10 cellular contexts compared by ENCODE assay signal in the genomic region with DNA sequence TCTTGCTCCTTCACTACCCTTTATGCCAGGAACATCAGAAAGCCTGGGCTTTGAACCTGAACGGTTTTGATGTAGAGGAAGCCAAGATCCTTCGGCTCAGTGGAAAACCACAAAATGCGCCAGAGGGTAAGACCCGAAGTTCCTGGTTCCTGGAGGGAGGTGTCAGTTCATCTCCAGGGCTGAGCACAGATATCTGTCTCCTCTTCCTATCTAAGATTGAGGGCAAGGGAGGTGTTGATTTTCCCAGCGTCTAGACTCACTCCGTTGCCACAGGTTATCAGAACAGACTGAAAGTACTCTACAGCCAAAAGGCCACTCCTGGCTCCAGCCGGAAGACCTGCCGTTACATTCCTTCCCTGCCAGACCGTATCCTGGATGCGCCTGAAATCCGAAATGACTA. TPM values are rescaled to one million over a fixed set of nuclear protein-coding genes. Genes with fewer than 3 reads are reported as not detected.
DNase-seq lines count a peak whose midpoint lies in the region; ATAC-seq, FAIRE-seq and TF ChIP-seq lines count a peak whose summit lies in the region.
"Had no signal": no experiment of that assay in that cellular context is flagged by ENCODE, and none has a peak within 500 bp of the region (broad histone marks: within the 10 kb centered on the region; RNA-seq: fewer than 3 reads in every experiment).

No MANE protein-coding gene starts in this region.

- FAIRE-seq in D721Med (lab: Jason Lieb, UNC), result no peak

- no peak for ATAC-seq in gastroesophageal sphincter

- H3K27ac Mint-ChIP-seq in Calu3 (ENCODE audit: unreplicated experiment) (peak overlapping the region; percentile 88), nephron progenitor cell (peak overlapping the region; percentile 87)

- H3K4me1 Mint-ChIP-seq in Calu3 (ENCODE audit: low read depth, unreplicated experiment) (peaks cover 40% of the 10 kb centered on the region), nephron progenitor cell (peaks cover 53% of the 10 kb centered on the region)

- H3K27ac ChIP-seq in gastroesophageal sphincter, result peak overlapping the region in 1 of 4 donors; percentile 94
- H3K27ac ChIP-seq: uterus had no signal

- TF ChIP-seq POLR2A in gastroesophageal sphincter (IDR thresholded peaks at IDR 0.05), result no peak

- H3K9me3 Mint-ChIP-seq in Calu3 (ENCODE audit: low read depth, unreplicated experiment) (no peaks in the 10 kb centered on the region), nephron progenitor cell (no peaks in the 10 kb centered on the region)

- H3K36me3 Mint-ChIP-seq in Calu3 (ENCODE audit: insufficient read depth, unreplicated experiment) (peaks cover 65% of the 10 kb centered on the region), nephron progenitor cell (ENCODE audit: low read depth) (peaks cover 38% of the 10 kb centered on the region)

- DNase-seq in Calu3 (no peak), M059J (ENCODE audit: low read depth) (peak; percentile 71), cardiac fibroblast (ENCODE audit: low read depth in 2 of 2) (no peak), nephron progenitor cell (no peak), amygdala (lab: John Stamatoyannopoulos, UW) (no peak), iPS-NIHi7 (ENCODE audit: extremely low spot score) (no peak), D721Med (ENCODE audit: insufficient read length, low spot score) (no peak)
- DNase-seq: NCI-H1092 treated with DMSO at 0.1 percent for 48 hours, uterus had no signal

- H3K4me3 Mint-ChIP-seq in Calu3 (ENCODE audit: low read depth, unreplicated experiment) (peak overlapping the region; percentile 81), nephron progenitor cell (peak overlapping the region; percentile 91)

- no peaks in the 10 kb centered on the region for H3K9me3 ChIP-seq in gastroesophageal sphincter
- H3K9me3 ChIP-seq: uterus had no signal

- peaks cover 0 to 44% of the 10 kb centered on the region in 2 donors for H3K36me3 ChIP-seq in gastroesophageal sphincter
- H3K36me3 ChIP-seq: uterus had no signal

- no peaks in the 10 kb centered on the region for H3K27me3 Mint-ChIP-seq in Calu3 (ENCODE audit: unreplicated experiment)
- no peaks in the 10 kb centered on the region for H3K27me3 Mint-ChIP-seq in nephron progenitor cell (ENCODE audit: low read depth, poor library complexity)

- H3K27me3 ChIP-seq in gastroesophageal sphincter, result no peaks in the 10 kb centered on the region
- H3K27me3 ChIP-seq: uterus had no signal

- H3K4me1 ChIP-seq in gastroesophageal sphincter, result peaks cover 0 to 24% (median 5%) of the 10 kb centered on the region in 3 donors

- intact Hi-C loops in Calu3 (cut with micrococcal nuclease; ENCODE audit: unreplicated experiment), result loop anchor here (5.0 kb wide), 1 partner anchor 122 kb away; no protein-coding TSS in a partner anchor

- TF ChIP-seq CTCF in Calu3 (IDR thresholded peaks at IDR 0.05; ENCODE audit: unreplicated experiment) (no peak), cardiac fibroblast (IDR thresholded peaks at IDR 0.05; ENCODE audit: low read depth, low read length) (no peak), nephron progenitor cell (IDR thresholded peaks at IDR 0.05) (no peak), gastroesophageal sphincter (IDR thresholded peaks at IDR 0.05) (no peak), D721Med (IDR thresholded peaks at IDR 0.05; ENCODE audit: insufficient read depth, missing control alignments) (no peak)

- WGBS in gastroesophageal sphincter (ENCODE audit: low coverage in 1 of 2), 2 donors, result 20 to 25% methylated on average over 1 to 6 of the region's 11 CpGs

- CTCF ChIA-PET in Calu3 (lab: Charles Lee), result interaction anchor here (1.9 kb wide), 1 partner anchor 103 kb away, joined by 5 read pairs; no protein-coding TSS in a partner anchor

- H3K4me3 ChIP-seq in cardiac fibroblast (replicated peaks in 1 of 2; ENCODE audit: low read depth in 2 of 2, low read length in 2 of 2), result peak overlapping the region; percentile 69 to 76
- no peak overlapping the region for H3K4me3 ChIP-seq in gastroesophageal sphincter

- BruUV-seq in Calu3 (replicated peaks; lab: Mats Ljungman, UMichigan), result no TSS peak

- TF ChIP-seq EP300 in gastroesophageal sphincter (IDR thresholded peaks at IDR 0.05), result no peak

RNA-seq across cellular contexts. Expression of a gene that starts 0.9 kb away (rescaled TPM):
- total RNA-seq in Calu3 (2022), result 128 and 134 TPM in 2 replicates
- 273 and 274 TPM in 2 replicates for total RNA-seq in M059J (2014; rRNA removed; shearing (Covaris generic))
- total RNA-seq in gastroesophageal sphincter, result under 1 TPM in 3 of 4 donors, not detected in 1; 0.42 to 0.69 (median 0.54) TPM

RNA-seq across cellular contexts. Expression of a gene that starts 8.1 kb away (rescaled TPM):
- total RNA-seq in Calu3 (2022) (107 and 117 TPM in 2 replicates), gastroesophageal sphincter (10 to 100 TPM; 26.3 to 65.0 (median 41.0) TPM)
- total RNA-seq in M059J (2014; rRNA removed; shearing (Covaris generic)), result 152 and 164 TPM in 2 replicates

RNA-seq across cellular contexts. Expression of a gene that starts 22.1 kb away (rescaled TPM):
- 0.52 and 0.73 TPM in 2 replicates for total RNA-seq in Calu3 (2022)
- not detected in 2 replicates for total RNA-seq in M059J (2014; rRNA removed; shearing (Covaris generic))
- total RNA-seq in gastroesophageal sphincter, result 1 to 10 TPM in 1 of 4 donors, under 1 TPM in 1, not detected in 2; 0.27 to 1.1 TPM

RNA-seq across cellular contexts. Expression of a gene that starts 29.9 kb away (rescaled TPM):
- 31.1 and 32.8 TPM in 2 replicates for total RNA-seq in Calu3 (2022)
- total RNA-seq in M059J (2014; rRNA removed; shearing (Covaris generic)), result 113 and 121 TPM in 2 replicates
- 10 to 100 TPM; 31.4 to 41.1 (median 33.6) TPM for total RNA-seq in gastroesophageal sphincter

RNA-seq across cellular contexts. Expression of a gene that starts 30.0 kb away (rescaled TPM):
- total RNA-seq in Calu3 (2022) (77.3 and 78.7 TPM in 2 replicates), gastroesophageal sphincter (10 to 100 TPM; 13.1 to 40.0 (median 35.1) TPM)
- total RNA-seq in M059J (2014; rRNA removed; shearing (Covaris generic)), result 9.4 and 15.2 TPM in 2 replicates

Comparison
In these comparisons a context has a peak if more than half of its experiments do, and no peak if none do; other contexts are left out.
1. H3K4me3 ChIP-seq: peak in cardiac fibroblast (2 of 2); none in gastroesophageal sphincter (0 of 2).
2. RNA of a gene that starts 0.9 kb away (total RNA-seq): 273 to 274 TPM in M059J and 128 to 134 TPM in Calu3; 0.42 to 0.69 TPM in gastroesophageal sphincter; every median in the first group is over 10 times any median in the second.